ENCODE assay signal across 8 cellular contexts in the genomic region with DNA sequence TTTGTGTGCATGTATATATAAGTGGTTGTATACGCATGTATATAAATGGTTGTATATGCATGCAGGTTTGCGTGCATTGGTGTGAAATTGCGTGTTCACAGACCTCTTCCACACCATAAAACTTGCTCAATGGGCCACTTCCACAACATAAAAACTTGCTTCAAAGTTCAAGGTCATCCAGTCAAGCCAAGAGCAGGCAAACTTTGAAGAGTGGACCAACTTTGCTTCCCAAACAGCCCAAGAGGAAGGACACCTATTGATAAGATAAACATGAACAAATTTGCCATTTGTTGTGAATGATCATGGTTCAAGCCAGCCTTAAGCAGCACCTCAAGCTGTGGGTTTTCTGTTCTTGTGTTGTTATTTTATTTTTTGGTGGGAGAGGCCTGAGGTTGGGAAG.
"Had no signal": no experiment of that assay in that cellular context is flagged by ENCODE, and none has a peak within 500 bp of the region (broad histone marks: within the 10 kb centered on the region; RNA-seq: fewer than 3 reads in every experiment).

No MANE protein-coding gene starts in this region.

- ATAC-seq: GM12878 had no signal

- FAIRE-seq: G401.6, GM12891, GM12892, GM18507, GM19239 had no signal

- H3K4me3 ChIP-seq: GM12878 had no signal

- DNase-seq: GDM1, GF-D8 had no signal
